ENCODE assay signal across 15 cellular contexts in the genomic region with DNA sequence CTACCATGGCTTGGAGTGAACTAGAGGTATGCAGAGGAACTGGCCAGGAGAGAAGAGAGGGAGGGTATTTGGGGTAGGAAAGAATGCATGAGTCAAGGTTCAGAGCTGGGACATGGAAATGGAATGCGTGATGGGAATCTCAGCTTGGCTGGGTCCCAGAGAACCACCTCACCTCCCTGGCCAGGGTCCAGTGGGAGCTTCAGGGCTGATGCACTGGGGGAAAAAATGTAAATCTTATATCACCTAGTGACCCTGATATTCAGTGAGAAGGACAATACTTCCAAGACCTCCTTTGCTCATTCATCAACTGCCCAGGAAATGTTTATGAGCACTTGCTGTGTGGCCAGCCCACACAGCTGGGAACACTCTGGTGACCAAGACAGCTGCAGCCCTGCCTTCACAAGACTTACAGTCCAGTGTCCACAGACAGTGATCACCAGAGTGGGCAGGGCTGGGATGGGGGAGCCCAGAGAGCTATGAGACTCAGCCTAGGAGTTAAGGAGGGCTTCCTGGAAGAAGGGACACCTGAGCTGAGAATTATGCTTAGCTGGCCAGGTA. TPM values are rescaled to one million over a fixed set of nuclear protein-coding genes. Genes with fewer than 3 reads are reported as not detected.
DNase-seq lines count a peak whose midpoint lies in the region; ATAC-seq and TF ChIP-seq lines count a peak whose summit lies in the region.
"Had no signal": no experiment of that assay in that cellular context is flagged by ENCODE, and none has a peak within 500 bp of the region (broad histone marks: within the 10 kb centered on the region; RNA-seq: fewer than 3 reads in every experiment).

No MANE protein-coding gene starts in this region.

- H3K27me3 Mint-ChIP-seq in Caco-2 (ENCODE audit: insufficient read depth, unreplicated experiment) = no peaks in the 10 kb centered on the region

- peaks cover 21% of the 10 kb centered on the region for H3K4me1 ChIP-seq in Caco-2
- no peaks in the 10 kb centered on the region for H3K4me1 ChIP-seq in testis
- H3K4me1 ChIP-seq in spleen = peaks cover 0 to 17% (median 4%) of the 10 kb centered on the region in 6 donors

- CTCF ChIA-PET in Caco-2 (lab: Charles Lee) = interaction anchor here (0.6 to 1.8 kb wide), 6 partner anchors 10 to 55 kb away, joined by 4 to 13 read pairs (median 6); a partner anchor contains a TSS

- H3K36me3 Mint-ChIP-seq in Caco-2 (ENCODE audit: insufficient read depth, unreplicated experiment) = peaks cover 5% of the 10 kb centered on the region

- H3K27ac ChIP-seq in testis (no peak overlapping the region), spleen (no peak overlapping the region)
- H3K27ac ChIP-seq: WERI-Rb-1 had no signal

- H3K27me3 ChIP-seq in Caco-2 (replicated peaks; ENCODE audit: control insufficient read depth, insufficient read depth, low read length) (no peaks in the 10 kb centered on the region), testis (no peaks in the 10 kb centered on the region), spleen (replicated peaks in 1 of 7) (peaks cover 0 to 5% (median 0%) of the 10 kb centered on the region in 7 donors)

- BruUV-seq in Caco-2 (replicated peaks; lab: Mats Ljungman, UMichigan) = no TSS peak

- peaks cover 5% of the 10 kb centered on the region for H3K36me3 ChIP-seq in Caco-2 (ENCODE audit: control insufficient read depth, insufficient read depth, low read length)
- no peaks in the 10 kb centered on the region for H3K36me3 ChIP-seq in testis (ENCODE audit: low read depth, missing control alignments)
- no peaks in the 10 kb centered on the region for H3K36me3 ChIP-seq in spleen
- H3K36me3 ChIP-seq: WERI-Rb-1 had no signal

- no peaks in the 10 kb centered on the region for H3K9me3 Mint-ChIP-seq in Caco-2 (ENCODE audit: unreplicated experiment)
- H3K9me3 Mint-ChIP-seq: activated T-helper 2 cell treated with anti-CD3 and anti-CD28 coated beads, Interferon-gamma antibody, Interleukin-2, Interleukin-4, amounts not matched to agents 10 μg/mL and 5 μg/mL and 100 μg/mL, durations not matched to agents 14 hours and 24 hours and 36 hours; endodermal cell; H9 had no signal

- intact Hi-C loops in Caco-2 (cut with micrococcal nuclease; ENCODE audit: unreplicated experiment) (no loop called here), testis (cut with DNase I; ENCODE audit: low total_unique reads) (no loop called here), spleen (cut with DNase I; ENCODE audit: low total_unique reads) (no loop called here)

- TF ChIP-seq CTCF in Caco-2 (IDR thresholded peaks at IDR 0.05; ENCODE audit: insufficient read depth in 1 of 2, low read depth in 1 of 2, low read length in 1 of 2, severe bottlenecking in 1 of 2, unreplicated experiment in 1 of 2) (no peak), epithelial cell of proximal tubule (conservative IDR thresholded peaks at IDR 0.05; ENCODE audit: low read depth, low read length) (no peak), testis (IDR thresholded peaks at IDR 0.05) (no peak), spleen (IDR thresholded peaks at IDR 0.05 in 8 of 11, conservative IDR thresholded peaks at IDR 0.05 in 3 of 11) (no peak)

- H3K27ac Mint-ChIP-seq in Caco-2 (ENCODE audit: unreplicated experiment) = peak overlapping the region; percentile 37
- H3K27ac Mint-ChIP-seq: activated T-helper 2 cell treated with anti-CD3 and anti-CD28 coated beads, Interferon-gamma antibody, Interleukin-2, Interleukin-4, amounts not matched to agents 10 μg/mL and 5 μg/mL and 100 μg/mL, durations not matched to agents 14 hours and 24 hours and 36 hours had no signal

- 60 to 70% methylated on average over 1 of the region's 1 CpG for WGBS in testis, 2 donors
- WGBS in spleen, 5 donors = 46 to 88% (median 75%) methylated on average over 1 of the region's 1 CpG

- H3K9me3 ChIP-seq in Caco-2 = no peaks in the 10 kb centered on the region
- H3K9me3 ChIP-seq in testis = no peaks in the 10 kb centered on the region
- H3K9me3 ChIP-seq in spleen = no peaks in the 10 kb centered on the region

- peaks cover 16% of the 10 kb centered on the region for H3K4me1 Mint-ChIP-seq in Caco-2 (ENCODE audit: low read depth, unreplicated experiment)
- H3K4me1 Mint-ChIP-seq: endodermal cell had no signal

- DNase-seq in Caco-2 = no peak
- DNase-seq in RPMI7951 (ENCODE audit: low read depth) = peak; percentile 94
- DNase-seq in epithelial cell of proximal tubule (ENCODE audit: low read depth) = peak; percentile 99
- DNase-seq in myocyte (ENCODE audit: low read depth) = peak; percentile 92
- DNase-seq in NCI-H1436 treated with DMSO at 0.1 percent for 48 hours (lab: John Stamatoyannopoulos, UW) = no peak
- no peak for DNase-seq in testis
- no peak for DNase-seq in spleen
- DNase-seq: COR-L47, endodermal cell, H9, midbrain, WERI-Rb-1 had no signal

- POLR2A ChIA-PET in Caco-2 (lab: Charles Lee) = interaction anchor here (0.6 kb wide), 1 partner anchor 17 kb away, joined by 3 read pairs; a partner anchor contains a TSS

- no peak for ATAC-seq in HG03108 (IDR thresholded peaks at IDR 0.05; ENCODE audit: unreplicated experiment)

- H3K4me3 Mint-ChIP-seq in Caco-2 (ENCODE audit: unreplicated experiment) = no peak overlapping the region
- H3K4me3 Mint-ChIP-seq: endodermal cell, H9 had no signal

- no peak overlapping the region for H3K4me3 ChIP-seq in Caco-2 (ENCODE audit: low read depth, low read length)
- no peak overlapping the region for H3K4me3 ChIP-seq in epithelial cell of proximal tubule (ENCODE audit: low read depth, low read length)
- no peak overlapping the region for H3K4me3 ChIP-seq in testis
- H3K4me3 ChIP-seq in spleen = no peak overlapping the region

- TF ChIP-seq POLR2A in testis (IDR thresholded peaks at IDR 0.05) = no peak
- TF ChIP-seq POLR2A in spleen (IDR thresholded peaks at IDR 0.05) = no peak

RNA-seq across cellular contexts. Expression of a gene that starts 12.8 kb away (rescaled TPM):
- 3.9 and 6.8 TPM in 2 replicates for total RNA-seq in Caco-2 (2022)
- not detected in 2 replicates for total RNA-seq in RPMI7951 (2014; rRNA removed; shearing (Covaris generic))
- total RNA-seq in epithelial cell of proximal tubule = 0.12 TPM in 1 of 2 replicates, not detected in the other
- 5.4 and 5.7 TPM in 2 replicates for total RNA-seq in myocyte
- 2.4 TPM for polyA plus RNA-seq in myocyte (2012)
- under 1 TPM; 0.37 to 0.79 TPM for total RNA-seq in testis
- not detected for polyA plus RNA-seq in testis (ENCODE audit: insufficient read depth, low read depth, low replicate concordance)
- not detected for total RNA-seq in spleen
- polyA plus RNA-seq in spleen = not detected
- total RNA-seq: activated T-helper 2 cell treated with anti-CD3 and anti-CD28 coated beads, Interferon-gamma antibody, Interleukin-2, Interleukin-4, amounts not matched to agents 10 μg/mL and 5 μg/mL and 100 μg/mL, durations not matched to agents 14 hours and 24 hours and 36 hours; endodermal cell; H9; temporal lobe had no signal

RNA-seq across cellular contexts. Expression of a gene that starts 17.6 kb away (rescaled TPM):
- 86.5 and 93.8 TPM in 2 replicates for total RNA-seq in Caco-2 (2022)
- total RNA-seq in RPMI7951 (2014; rRNA removed; shearing (Covaris generic)) = 34.2 and 35.7 TPM in 2 replicates
- total RNA-seq in epithelial cell of proximal tubule = 116 and 153 TPM in 2 replicates
- 327 and 450 TPM in 2 replicates for total RNA-seq in myocyte
- polyA plus RNA-seq in myocyte (2012) = 70.3 TPM
- total RNA-seq in testis = 10 to 100 TPM; 29.1 to 41.1 TPM
- polyA plus RNA-seq in testis (ENCODE audit: insufficient read depth, low read depth, low replicate concordance) = 31.9 TPM
- 10 to 100 TPM; 10.2 to 18.4 (median 15.9) TPM for total RNA-seq in spleen
- polyA plus RNA-seq in spleen = 1 to 10 TPM; 2.0 to 6.1 (median 3.5) TPM

RNA-seq across cellular contexts. Expression of a gene that starts 45.1 kb away (rescaled TPM):
- total RNA-seq in Caco-2 (2022) (2.9 and 3.3 TPM in 2 replicates), epithelial cell of proximal tubule (2.7 and 4.6 TPM in 2 replicates), myocyte (4.9 and 6.9 TPM in 2 replicates), testis (10 to 100 TPM in 1 of 2 donors, 1 to 10 TPM in 1; 9.9 to 11.2 TPM), spleen (1 to 10 TPM; 2.3 to 6.8 (median 4.3) TPM)
- 0.12 and 0.20 TPM in 2 replicates for total RNA-seq in RPMI7951 (2014; rRNA removed; shearing (Covaris generic))
- 7.6 TPM for polyA plus RNA-seq in myocyte (2012)
- polyA plus RNA-seq in testis (ENCODE audit: insufficient read depth, low read depth, low replicate concordance) (14.7 TPM), spleen (1 to 10 TPM; 1.0 to 3.9 (median 3.5) TPM)

Comparison
In these comparisons a context has a peak if more than half of its experiments do, and no peak if none do; other contexts are left out.
1. DNase-seq: peak in RPMI7951 (single experiment), epithelial cell of proximal tubule (single experiment) and myocyte (single experiment); none in Caco-2 (0 of 2), NCI-H1436 treated with DMSO at 0.1 percent for 48 hours (single experiment), testis (single experiment) and spleen (single experiment).